1 cellular context compared by ENCODE assay signal in the genomic region with DNA sequence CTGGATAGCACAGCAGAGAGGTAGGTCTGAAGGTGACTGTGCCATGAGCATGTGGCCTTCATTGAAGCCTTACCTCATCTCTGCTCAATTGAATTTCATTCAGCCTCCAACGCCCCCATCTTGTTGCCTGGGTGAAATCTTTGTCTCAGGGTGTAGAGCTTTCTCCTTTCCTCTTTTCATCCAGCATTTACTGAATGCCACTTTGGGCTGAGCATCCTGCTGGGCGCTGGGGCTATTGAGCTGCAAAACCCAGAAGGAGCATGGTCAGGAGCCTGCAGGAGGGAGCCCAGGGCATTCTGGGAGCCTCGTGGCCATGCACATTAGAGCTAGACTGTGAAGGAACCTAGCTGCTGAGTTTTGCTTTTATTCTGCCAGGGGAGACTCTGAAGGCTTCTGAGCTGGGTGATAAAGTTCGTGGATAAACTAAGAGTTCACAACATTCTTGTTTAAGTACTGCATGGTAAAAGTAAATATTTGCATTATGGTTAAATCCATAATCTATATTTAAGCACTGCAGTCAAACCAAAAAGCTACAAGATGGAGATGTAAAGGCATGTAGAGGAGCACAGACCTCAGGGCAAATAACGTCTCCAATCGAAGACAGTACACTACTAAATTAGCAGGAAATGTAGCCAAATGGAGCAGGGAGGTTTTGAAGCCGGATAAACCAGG.
TF ChIP-seq lines count a peak whose summit lies in the region.

No MANE protein-coding gene starts in this region.

TF ChIP-seq in HepG2, 621 proteins besides CTCF, POLR2A, EP300 and RAD21 (continued from another document and continues in another):
- TF ChIP-seq PRDM10 (CRISPR knock-in tag; IDR thresholded peaks at IDR 0.05; ENCODE audit: low read depth): no peak
- peak; percentile 65 for TF ChIP-seq ZNF883 (CRISPR knock-in tag; IDR thresholded peaks at IDR 0.05; ENCODE audit: not compliant biosample characterization)
- no peak for TF ChIP-seq ZNF775 (CRISPR knock-in tag; IDR thresholded peaks at IDR 0.05; ENCODE audit: borderline replicate concordance)
- TF ChIP-seq, protein P1, sequence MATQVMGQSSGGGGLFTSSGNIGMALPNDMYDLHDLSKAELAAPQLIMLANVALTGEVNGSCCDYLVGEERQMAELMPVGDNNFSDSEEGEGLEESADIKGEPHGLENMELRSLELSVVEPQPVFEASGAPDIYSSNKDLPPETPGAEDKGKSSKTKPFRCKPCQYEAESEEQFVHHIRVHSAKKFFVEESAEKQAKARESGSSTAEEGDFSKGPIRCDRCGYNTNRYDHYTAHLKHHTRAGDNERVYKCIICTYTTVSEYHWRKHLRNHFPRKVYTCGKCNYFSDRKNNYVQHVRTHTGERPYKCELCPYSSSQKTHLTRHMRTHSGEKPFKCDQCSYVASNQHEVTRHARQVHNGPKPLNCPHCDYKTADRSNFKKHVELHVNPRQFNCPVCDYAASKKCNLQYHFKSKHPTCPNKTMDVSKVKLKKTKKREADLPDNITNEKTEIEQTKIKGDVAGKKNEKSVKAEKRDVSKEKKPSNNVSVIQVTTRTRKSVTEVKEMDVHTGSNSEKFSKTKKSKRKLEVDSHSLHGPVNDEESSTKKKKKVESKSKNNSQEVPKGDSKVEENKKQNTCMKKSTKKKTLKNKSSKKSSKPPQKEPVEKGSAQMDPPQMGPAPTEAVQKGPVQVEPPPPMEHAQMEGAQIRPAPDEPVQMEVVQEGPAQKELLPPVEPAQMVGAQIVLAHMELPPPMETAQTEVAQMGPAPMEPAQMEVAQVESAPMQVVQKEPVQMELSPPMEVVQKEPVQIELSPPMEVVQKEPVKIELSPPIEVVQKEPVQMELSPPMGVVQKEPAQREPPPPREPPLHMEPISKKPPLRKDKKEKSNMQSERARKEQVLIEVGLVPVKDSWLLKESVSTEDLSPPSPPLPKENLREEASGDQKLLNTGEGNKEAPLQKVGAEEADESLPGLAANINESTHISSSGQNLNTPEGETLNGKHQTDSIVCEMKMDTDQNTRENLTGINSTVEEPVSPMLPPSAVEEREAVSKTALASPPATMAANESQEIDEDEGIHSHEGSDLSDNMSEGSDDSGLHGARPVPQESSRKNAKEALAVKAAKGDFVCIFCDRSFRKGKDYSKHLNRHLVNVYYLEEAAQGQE (IDR thresholded peaks at IDR 0.05; ENCODE audit: borderline replicate concordance in 1 of 2, low read depth in 1 of 2, low read length in 2 of 2): no peak
- peak; percentile 65; the same call in 1 of the 2 replicates for TF ChIP-seq TFE3 (CRISPR knock-in tag; IDR thresholded peaks at IDR 0.05)
- TF ChIP-seq ZBTB10 (CRISPR knock-in tag; IDR thresholded peaks at IDR 0.05; ENCODE audit: borderline replicate concordance): no peak
- no peak for TF ChIP-seq MAFK (conservative IDR thresholded peaks at IDR 0.05 in 1 of 2, IDR thresholded peaks at IDR 0.05 in 1 of 2; ENCODE audit: low read length in 2 of 2)
- TF ChIP-seq ZBED4 (CRISPR knock-in tag; IDR thresholded peaks at IDR 0.05; ENCODE audit: borderline replicate concordance): peak; percentile 61
- TF ChIP-seq PBX3 (CRISPR knock-in tag; IDR thresholded peaks at IDR 0.05; ENCODE audit: borderline replicate concordance): no peak
- no peak for TF ChIP-seq NCOA1 (CRISPR knock-in tag; IDR thresholded peaks at IDR 0.05)
- 0 out of 2 replicates have a peak, but pooled peaks have one; percentile 56 for TF ChIP-seq HOXA7 (CRISPR knock-in tag; IDR thresholded peaks at IDR 0.05)
- no peak for TF ChIP-seq ZNF12 (CRISPR knock-in tag; IDR thresholded peaks at IDR 0.05)
- 0 out of 2 replicates have a peak, but pooled peaks have one; percentile 11 for TF ChIP-seq PPARG (CRISPR knock-in tag; conservative IDR thresholded peaks at IDR 0.05)
- no peak for TF ChIP-seq RBFOX2 (IDR thresholded peaks at IDR 0.05; ENCODE audit: low read depth, low read length)
- 0 out of 4 replicates have a peak, but pooled peaks of 1 of the 2 experiments have one; percentile 32 for TF ChIP-seq KLF16 (CRISPR knock-in tag; IDR thresholded peaks at IDR 0.05)
- TF ChIP-seq KMT2B (CRISPR knock-in tag; IDR thresholded peaks at IDR 0.05): 0 out of 2 replicates have a peak, but pooled peaks have one; percentile 52
- peak; percentile 39; the same call in 1 of the 2 replicates for TF ChIP-seq SAP130 (CRISPR knock-in tag; IDR thresholded peaks at IDR 0.05; ENCODE audit: low read depth)
- TF ChIP-seq ZFX (CRISPR knock-in tag; IDR thresholded peaks at IDR 0.05; ENCODE audit: low read depth): 0 out of 2 replicates have a peak, but pooled peaks have one; percentile 21
- no peak for TF ChIP-seq AKNA (CRISPR knock-in tag; IDR thresholded peaks at IDR 0.05; ENCODE audit: borderline replicate concordance)
- no peak for TF ChIP-seq PHF5A (CRISPR knock-in tag; IDR thresholded peaks at IDR 0.05; ENCODE audit: low read depth, unreplicated experiment)
- TF ChIP-seq, protein P2, sequence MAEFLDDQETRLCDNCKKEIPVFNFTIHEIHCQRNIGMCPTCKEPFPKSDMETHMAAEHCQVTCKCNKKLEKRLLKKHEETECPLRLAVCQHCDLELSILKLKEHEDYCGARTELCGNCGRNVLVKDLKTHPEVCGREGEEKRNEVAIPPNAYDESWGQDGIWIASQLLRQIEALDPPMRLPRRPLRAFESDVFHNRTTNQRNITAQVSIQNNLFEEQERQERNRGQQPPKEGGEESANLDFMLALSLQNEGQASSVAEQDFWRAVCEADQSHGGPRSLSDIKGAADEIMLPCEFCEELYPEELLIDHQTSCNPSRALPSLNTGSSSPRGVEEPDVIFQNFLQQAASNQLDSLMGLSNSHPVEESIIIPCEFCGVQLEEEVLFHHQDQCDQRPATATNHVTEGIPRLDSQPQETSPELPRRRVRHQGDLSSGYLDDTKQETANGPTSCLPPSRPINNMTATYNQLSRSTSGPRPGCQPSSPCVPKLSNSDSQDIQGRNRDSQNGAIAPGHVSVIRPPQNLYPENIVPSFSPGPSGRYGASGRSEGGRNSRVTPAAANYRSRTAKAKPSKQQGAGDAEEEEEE (CRISPR knock-in tag; IDR thresholded peaks at IDR 0.05; ENCODE audit: borderline replicate concordance): no peak
